Comparison of ENCODE assay signal across 21 cellular contexts in the genomic region with DNA sequence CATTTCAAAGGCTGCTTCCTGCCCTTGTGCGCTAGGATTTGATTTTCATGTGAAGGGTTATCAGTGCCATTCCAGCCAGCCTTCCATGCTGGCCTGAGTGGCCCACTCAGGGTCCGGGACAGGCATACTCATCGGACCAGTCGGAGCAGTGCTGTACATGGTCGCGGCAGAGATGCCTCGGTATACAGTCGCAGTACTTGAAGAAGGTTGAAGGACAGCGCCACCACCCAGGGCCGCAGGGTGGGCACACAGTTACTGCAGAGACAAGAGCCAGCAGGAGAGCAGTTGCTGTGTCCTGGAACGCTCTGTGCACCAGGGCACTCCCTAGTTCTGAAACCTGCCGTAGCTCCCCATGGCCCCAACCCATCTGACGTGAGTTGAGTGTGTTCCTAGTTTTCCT. TPM values are rescaled to one million over a fixed set of nuclear protein-coding genes. Genes with fewer than 3 reads are reported as not detected.
A peak's percentile ranks its signal among the peaks of the same experiment; 100 is the strongest.
DNase-seq lines count a peak whose midpoint lies in the region; TF ChIP-seq lines count a peak whose summit lies in the region.
"Had no signal": no experiment of that assay in that cellular context is flagged by ENCODE, and none has a peak within 500 bp of the region (broad histone marks: within the 10 kb centered on the region; RNA-seq: fewer than 3 reads in every experiment).

No MANE protein-coding gene starts in this region.

- intact Hi-C loops in esophagus muscularis mucosa (cut with DNase I): no loop called here
- intact Hi-C loops in activated naive CD4-positive, alpha-beta T cell treated with anti-CD3 and anti-CD28 coated beads for 36 hours (cut with micrococcal nuclease): no loop called here

- CTCF ChIA-PET in activated naive CD4-positive, alpha-beta T cell treated with anti-CD3 and anti-CD28 coated beads for 36 hours (lab: Charles Lee): no interaction called here

- H3K4me3 ChIP-seq in esophagus muscularis mucosa: no peak overlapping the region
- H3K4me3 ChIP-seq: A549, HAP-1 had no signal

- DNase-seq in NCI-H82 (lab: John Stamatoyannopoulos, UW) (peak; percentile 33), NCI-H82 treated with DMSO at 0.1 percent for 48 hours (lab: John Stamatoyannopoulos, UW; ENCODE audit: unreplicated experiment) (no peak), GM20000 (ENCODE audit: low spot score) (peak; percentile 4), esophagus muscularis mucosa (ENCODE audit: extremely low spot score) (peak; percentile 86), mesenteric fat pad (ENCODE audit: low spot score) (peak; percentile 85), hepatic stellate cell (ENCODE audit: low spot score) (no peak), globus pallidus (ENCODE audit: low spot score) (no peak)
- no peak for DNase-seq in activated naive CD4-positive, alpha-beta T cell treated with anti-CD3 and anti-CD28 coated beads for 36 hours
- DNase-seq: AML-193; CD4-positive, alpha-beta T cell; DMS153; DMS79; GDM1 had no signal

- no peaks in the 10 kb centered on the region for H3K36me3 Mint-ChIP-seq in activated naive CD4-positive, alpha-beta T cell treated with anti-CD3 and anti-CD28 coated beads for 36 hours (ENCODE audit: low read depth)

- no peak for TF ChIP-seq POLR2A in esophagus muscularis mucosa (IDR thresholded peaks at IDR 0.05; ENCODE audit: low read depth)

- TF ChIP-seq EP300 in esophagus muscularis mucosa (IDR thresholded peaks at IDR 0.05): no peak

- H3K4me3 Mint-ChIP-seq in activated naive CD4-positive, alpha-beta T cell treated with anti-CD3 and anti-CD28 coated beads for 36 hours: no peak overlapping the region
- H3K4me3 Mint-ChIP-seq: CD4-positive, alpha-beta T cell had no signal

- H3K36me3 ChIP-seq in esophagus muscularis mucosa: no peaks in the 10 kb centered on the region
- H3K36me3 ChIP-seq: HAP-1 had no signal

- H3K27ac ChIP-seq in esophagus muscularis mucosa (replicated peaks in 1 of 4): no peak overlapping the region
- H3K27ac ChIP-seq: 22Rv1, A549, C4-2B, HL-60 had no signal

- peaks cover 4% of the 10 kb centered on the region for H3K27me3 Mint-ChIP-seq in activated naive CD4-positive, alpha-beta T cell treated with anti-CD3 and anti-CD28 coated beads for 36 hours (ENCODE audit: low read depth)
- H3K27me3 Mint-ChIP-seq: CD4-positive, alpha-beta T cell had no signal

- H3K27ac Mint-ChIP-seq in activated naive CD4-positive, alpha-beta T cell treated with anti-CD3 and anti-CD28 coated beads for 36 hours: no peak overlapping the region
- H3K27ac Mint-ChIP-seq: CD4-positive, alpha-beta T cell had no signal

- H3K4me1 Mint-ChIP-seq in activated naive CD4-positive, alpha-beta T cell treated with anti-CD3 and anti-CD28 coated beads for 36 hours (ENCODE audit: low read depth): no peaks in the 10 kb centered on the region

- H3K9me3 Mint-ChIP-seq in activated naive CD4-positive, alpha-beta T cell treated with anti-CD3 and anti-CD28 coated beads for 36 hours: no peaks in the 10 kb centered on the region
- H3K9me3 Mint-ChIP-seq: CD4-positive, alpha-beta T cell had no signal

- no peaks in the 10 kb centered on the region for H3K4me1 ChIP-seq in esophagus muscularis mucosa
- H3K4me1 ChIP-seq: A549, HAP-1 had no signal

- WGBS in esophagus muscularis mucosa: 84% methylated on average over 13 of the region's 13 CpGs

- no peaks in the 10 kb centered on the region for H3K9me3 ChIP-seq in esophagus muscularis mucosa
- H3K9me3 ChIP-seq: A549, HAP-1 had no signal

- no peak for TF ChIP-seq CTCF in GM20000 (IDR thresholded peaks at IDR 0.05; ENCODE audit: extremely low read depth, missing control alignments)
- TF ChIP-seq CTCF in esophagus muscularis mucosa (IDR thresholded peaks at IDR 0.05): no peak

- peaks cover 0 to 24% (median 0%) of the 10 kb centered on the region in 4 donors for H3K27me3 ChIP-seq in esophagus muscularis mucosa

RNA-seq across cellular contexts. Expression of gene LDLRAD1, which starts 9.1 kb away (rescaled TPM):
- total RNA-seq in esophagus muscularis mucosa (not detected), mesenteric fat pad (not detected)
- not detected for total RNA-seq in activated naive CD4-positive, alpha-beta T cell treated with anti-CD3 and anti-CD28 coated beads for 36 hours
- total RNA-seq: CD4-positive, alpha-beta T cell; Daoy; H4; HT1080 had no signal

RNA-seq across cellular contexts. Expression of gene TMEM59, which starts 44.1 kb away (rescaled TPM):
- total RNA-seq in esophagus muscularis mucosa: 100 to 1,000 TPM; 238 to 334 (median 288) TPM
- total RNA-seq in mesenteric fat pad: 364 TPM
- total RNA-seq in activated naive CD4-positive, alpha-beta T cell treated with anti-CD3 and anti-CD28 coated beads for 36 hours: 100 to 1,000 TPM; 140 to 142 TPM

RNA-seq across cellular contexts. Expression of gene TCEANC2, which starts 44.5 kb away (rescaled TPM):
- total RNA-seq in esophagus muscularis mucosa (1 to 10 TPM; 4.8 to 8.6 (median 7.1) TPM), mesenteric fat pad (4.2 TPM)
- total RNA-seq in activated naive CD4-positive, alpha-beta T cell treated with anti-CD3 and anti-CD28 coated beads for 36 hours: 10 to 100 TPM; 13.0 TPM

Comparison
In these comparisons a context has a peak if more than half of its experiments do, and no peak if none do; other contexts are left out.
1. DNase-seq: peak in NCI-H82 (single experiment), GM20000 (single experiment), esophagus muscularis mucosa (single experiment) and mesenteric fat pad (single experiment); none in NCI-H82 treated with DMSO at 0.1 percent for 48 hours (single experiment), activated naive CD4-positive, alpha-beta T cell treated with anti-CD3 and anti-CD28 coated beads for 36 hours (single experiment), hepatic stellate cell (single experiment) and globus pallidus (single experiment).